In genomic region chr1:180027949-180028445, GRCh38 we compare ENCODE assay signal across 16 cellular contexts.
DNase-seq lines count a peak whose midpoint lies in the region; ATAC-seq, FAIRE-seq and TF ChIP-seq lines count a peak whose summit lies in the region.
"Had no signal": no experiment of that assay in that cellular context is flagged by ENCODE, and none has a peak within 500 bp of the region (broad histone marks: within the 10 kb centered on the region; RNA-seq: fewer than 3 reads in every experiment).

No MANE protein-coding gene starts in this region.

- H3K27me3 ChIP-seq in K562 (ENCODE audit: control insufficient read depth in 2 of 2, insufficient read depth in 2 of 2, low read length in 2 of 2) (no peaks in the 10 kb centered on the region), thoracic aorta (replicated peaks; ENCODE audit: insufficient read depth) (no peaks in the 10 kb centered on the region)
- H3K27me3 ChIP-seq: hepatocyte had no signal

- POLR2A ChIA-PET in K562 (lab: Yijun Ruan, JAX) = interaction anchor here (0.6 kb wide), 1 partner anchor 889 kb away, joined by 3 read pairs; no protein-coding TSS in a partner anchor

- H3K4me2 ChIP-seq in K562 (ENCODE audit: insufficient read depth, low read length) = no peak overlapping the region
- H3K4me2 ChIP-seq: hepatocyte had no signal

- H3K36me3 Mint-ChIP-seq in activated naive CD4-positive, alpha-beta T cell treated with anti-CD3 and anti-CD28 coated beads, Interleukin-2, amount 50 U/mL, for 24 hours = peaks cover 15% of the 10 kb centered on the region
- peaks cover 30% of the 10 kb centered on the region for H3K36me3 Mint-ChIP-seq in activated naive CD4-positive, alpha-beta T cell treated with anti-CD3 and anti-CD28 coated beads, Interleukin-2, amount 10 ng/mL, durations not matched to agents 7 days and 5 days

- CTCF ChIA-PET in activated naive CD4-positive, alpha-beta T cell treated with anti-CD3 and anti-CD28 coated beads, Interleukin-2, amount 10 ng/mL, durations not matched to agents 7 days and 5 days (lab: Charles Lee) = no interaction called here
- CTCF ChIA-PET in K562 (lab: Yijun Ruan, JAX; ENCODE audit: low intra/inter-chr PET ratio) = interaction anchor here (0.5 kb wide), 1 partner anchor 801 kb away, joined by 4 read pairs; no protein-coding TSS in a partner anchor

- no TSS peak for BruUV-seq in K562 (replicated peaks; lab: Mats Ljungman, UMichigan)

- H3K4me1 ChIP-seq in K562 (replicated peaks in 1 of 2; ENCODE audit: control insufficient read depth in 2 of 2, insufficient read depth in 2 of 2, low read length in 2 of 2) (no peaks in the 10 kb centered on the region), thoracic aorta (ENCODE audit: control insufficient read depth in 1 of 2, low read depth in 2 of 2) (peaks cover 10 to 13% of the 10 kb centered on the region in 2 donors)

- no peak for TF ChIP-seq POLR2A in K562 (conservative IDR thresholded peaks at IDR 0.05)

- no peaks in the 10 kb centered on the region for H4K20me1 ChIP-seq in K562 (replicated peaks; ENCODE audit: control insufficient read depth, insufficient read depth, low read length)

- H3K4me1 Mint-ChIP-seq in activated naive CD4-positive, alpha-beta T cell treated with anti-CD3 and anti-CD28 coated beads, Interleukin-2, amount 50 U/mL, for 24 hours = peaks cover 7% of the 10 kb centered on the region
- no peaks in the 10 kb centered on the region for H3K4me1 Mint-ChIP-seq in activated naive CD4-positive, alpha-beta T cell treated with anti-CD3 and anti-CD28 coated beads, Interleukin-2, amount 10 ng/mL, durations not matched to agents 7 days and 5 days

- no peak for ATAC-seq in K562
- peak; percentile 36 for ATAC-seq in thoracic aorta (ENCODE audit: insufficient number of reproducible peaks, low FRiP score, low read depth)
- ATAC-seq in GM18498 (IDR thresholded peaks at IDR 0.05; ENCODE audit: unreplicated experiment) = no peak

- peak overlapping the region; percentile 51 for H3K27ac Mint-ChIP-seq in activated naive CD4-positive, alpha-beta T cell treated with anti-CD3 and anti-CD28 coated beads, Interleukin-2, amount 50 U/mL, for 24 hours
- H3K27ac Mint-ChIP-seq in activated naive CD4-positive, alpha-beta T cell treated with anti-CD3 and anti-CD28 coated beads, Interleukin-2, amount 10 ng/mL, durations not matched to agents 7 days and 5 days = no peak overlapping the region
- H3K27ac Mint-ChIP-seq: dendritic cell treated with granulocyte-macrophage colony-stimulating factor and Interleukin-4, amounts not matched to agents 40 ng/mL and 50 ng/mL, for 4 days; progenitor cell of endocrine pancreas had no signal

- H3K79me2 ChIP-seq in K562 (ENCODE audit: control insufficient read depth, insufficient read depth, low read length) = no peaks in the 10 kb centered on the region
- H3K79me2 ChIP-seq: hepatocyte had no signal

- H3K9me1 ChIP-seq in K562 (ENCODE audit: control insufficient read depth, insufficient read depth, low read length) = no peaks in the 10 kb centered on the region

- H3K27ac ChIP-seq in K562 (ENCODE audit: extremely low read depth, low read depth, low read length) (no peak overlapping the region), thoracic aorta (no peak overlapping the region), coronary artery (peak overlapping the region in 1 of 2 donors; percentile 39)
- H3K27ac ChIP-seq: hepatocyte had no signal

- H3K4me3 Mint-ChIP-seq in activated naive CD4-positive, alpha-beta T cell treated with anti-CD3 and anti-CD28 coated beads, Interleukin-2, amount 50 U/mL, for 24 hours = no peak overlapping the region
- no peak overlapping the region for H3K4me3 Mint-ChIP-seq in activated naive CD4-positive, alpha-beta T cell treated with anti-CD3 and anti-CD28 coated beads, Interleukin-2, amount 10 ng/mL, durations not matched to agents 7 days and 5 days
- H3K4me3 Mint-ChIP-seq: dendritic cell treated with granulocyte-macrophage colony-stimulating factor and Interleukin-4, amounts not matched to agents 40 ng/mL and 50 ng/mL, for 4 days had no signal

- H3K9me3 Mint-ChIP-seq in activated naive CD4-positive, alpha-beta T cell treated with anti-CD3 and anti-CD28 coated beads, Interleukin-2, amount 50 U/mL, for 24 hours = no peaks in the 10 kb centered on the region
- no peaks in the 10 kb centered on the region for H3K9me3 Mint-ChIP-seq in activated naive CD4-positive, alpha-beta T cell treated with anti-CD3 and anti-CD28 coated beads, Interleukin-2, amount 10 ng/mL, durations not matched to agents 7 days and 5 days
- H3K9me3 Mint-ChIP-seq: dendritic cell treated with granulocyte-macrophage colony-stimulating factor and Interleukin-4, amounts not matched to agents 40 ng/mL and 50 ng/mL, for 4 days had no signal

- WGBS in K562 (ENCODE audit: insufficient coverage, low coverage, missing lambda C conversion rate) = 88% methylated on average over 2 of the region's 2 CpGs

- TF ChIP-seq CTCF in K562 (IDR thresholded peaks at IDR 0.05 in 2 of 3, conservative IDR thresholded peaks at IDR 0.05 in 1 of 3; ENCODE audit: insufficient read depth in 2 of 3, low read depth in 1 of 3, low read length in 3 of 3) (no peak), thoracic aorta (IDR thresholded peaks at IDR 0.05) (no peak), coronary artery (IDR thresholded peaks at IDR 0.05) (no peak)

- no peak overlapping the region for H3K9ac ChIP-seq in K562 (ENCODE audit: insufficient read depth in 1 of 2, low read depth in 2 of 2, low read length in 2 of 2)

- intact Hi-C loops in K562 (cut with micrococcal nuclease) = no loop called here

- H3K9me3 ChIP-seq in K562 (replicated peaks; ENCODE audit: control insufficient read depth, insufficient read depth, low read depth, low read length) (no peaks in the 10 kb centered on the region), thoracic aorta (no peaks in the 10 kb centered on the region)

- no peak for DNase-seq in activated naive CD4-positive, alpha-beta T cell treated with anti-CD3 and anti-CD28 coated beads, Interleukin-2, amount 10 ng/mL, durations not matched to agents 7 days and 5 days
- DNase-seq in K562 (ENCODE audit: extremely low read depth in 1 of 4, low spot score in 3 of 4) = no peak
- DNase-seq in kidney glomerular epithelial cell (lab: John Stamatoyannopoulos, UW) = peak; percentile 10
- no peak for DNase-seq in thoracic aorta (ENCODE audit: low spot score)
- no peak for DNase-seq in DMS53 treated with DMSO at 0.1 percent for 48 hours (lab: John Stamatoyannopoulos, UW; ENCODE audit: unreplicated experiment)
- DNase-seq in coronary artery (ENCODE audit: low spot score) = no peak
- DNase-seq: ACHN; activated CD4-positive, alpha-beta T cell treated with anti-CD3 and anti-CD28 coated beads, Interleukin-2, amount 50 U/mL, for 48 hours; activated naive CD4-positive, alpha-beta T cell treated with Interleukin-2 at 50 U/mL for 16 hours; DND-41 had no signal

- TF ChIP-seq RAD21 in K562 (CRISPR knock-in tag; conservative IDR thresholded peaks at IDR 0.05 in 1 of 2, IDR thresholded peaks at IDR 0.05 in 1 of 2) = no peak

- in situ Hi-C loops in K562 (cut with MboI) = no loop called here

- no peak for FAIRE-seq in K562 (lab: Jason Lieb, UNC)
- FAIRE-seq: HTR-8/SVneo had no signal

- H3K27me3 Mint-ChIP-seq in activated naive CD4-positive, alpha-beta T cell treated with anti-CD3 and anti-CD28 coated beads, Interleukin-2, amount 50 U/mL, for 24 hours = no peaks in the 10 kb centered on the region
- no peaks in the 10 kb centered on the region for H3K27me3 Mint-ChIP-seq in activated naive CD4-positive, alpha-beta T cell treated with anti-CD3 and anti-CD28 coated beads, Interleukin-2, amount 10 ng/mL, durations not matched to agents 7 days and 5 days
- H3K27me3 Mint-ChIP-seq: dendritic cell treated with granulocyte-macrophage colony-stimulating factor and Interleukin-4, amounts not matched to agents 40 ng/mL and 50 ng/mL, for 4 days; progenitor cell of endocrine pancreas had no signal

- H3K36me3 ChIP-seq in K562 (ENCODE audit: control insufficient read depth, insufficient read depth, low read length) = peaks cover 51% of the 10 kb centered on the region
- peaks cover 6% of the 10 kb centered on the region for H3K36me3 ChIP-seq in thoracic aorta

- no peak for TF ChIP-seq EP300 in K562 (IDR thresholded peaks at IDR 0.05; ENCODE audit: low read length)

- no peak overlapping the region for H3K4me3 ChIP-seq in K562
- no peak overlapping the region for H3K4me3 ChIP-seq in thoracic aorta
- no peak overlapping the region for H3K4me3 ChIP-seq in coronary artery
- H3K4me3 ChIP-seq: hepatocyte had no signal

- no peak overlapping the region for H2AFZ ChIP-seq in K562 (ENCODE audit: low read depth, low read length)
- H2AFZ ChIP-seq: hepatocyte had no signal

TF ChIP-seq in K562, 482 proteins besides CTCF, POLR2A, EP300 and RAD21:
- TF ChIP-seq C11orf30 (IDR thresholded peaks at IDR 0.05; ENCODE audit: low read depth) (peak; percentile 60; the same call in 1 of the 2 replicates), FOXM1 (IDR thresholded peaks at IDR 0.05; ENCODE audit: low read depth) (no peak), FOXM1 (CRISPR knock-in tag; IDR thresholded peaks at IDR 0.05; ENCODE audit: low read depth) (no peak), SAFB (IDR thresholded peaks at IDR 0.05; ENCODE audit: borderline replicate concordance, low read depth, low read length) (no peak), MAFG (tag; conservative IDR thresholded peaks at IDR 0.05) (peak; percentile 56; the same call in 1 of the 2 replicates), MAFF (IDR thresholded peaks at IDR 0.05; ENCODE audit: low read length) (peak; percentile 62), MAFK (IDR thresholded peaks at IDR 0.05; ENCODE audit: low read length) (peak; percentile 50), ZNF316 (IDR thresholded peaks at IDR 0.05) (peak; percentile 80)
TF ChIP-seq in K562: peak in this region for 5.
